19 cellular contexts compared by ENCODE assay signal in genomic region chr1:79845951-79846350, GRCh38.
"Had no signal": no experiment of that assay in that cellular context is flagged by ENCODE, and none has a peak within 500 bp of the region (broad histone marks: within the 10 kb centered on the region; RNA-seq: fewer than 3 reads in every experiment).

No MANE protein-coding gene starts in this region.

- H3K27me3 ChIP-seq: gastrocnemius medialis, heart right ventricle, upper lobe of right lung had no signal

- H3K36me3 ChIP-seq: gastrocnemius medialis, heart right ventricle, left ventricle myocardium inferior, upper lobe of right lung had no signal

- H3K4me3 ChIP-seq: gastrocnemius medialis, heart right ventricle, left ventricle myocardium inferior, upper lobe of right lung had no signal

- H3K9me3 ChIP-seq: gastrocnemius medialis, heart right ventricle, left ventricle myocardium inferior, upper lobe of right lung had no signal

- DNase-seq: activated CD4-positive, alpha-beta T cell treated with anti-CD3 and anti-CD28 coated beads for 4 hours; activated CD8-positive, alpha-beta memory T cell treated with anti-CD3 and anti-CD28 coated beads, Interleukin-2, amount 50 U/mL, for 4 hours; activated CD8-positive, alpha-beta T cell treated with anti-CD3 and anti-CD28 coated beads for 36 hours; activated gamma-delta T cell treated with Interleukin-2 at 50 U/mL for 16 hours; activated naive CD8-positive, alpha-beta T cell treated with anti-CD3 and anti-CD28 coated beads for 36 hours; activated T-cell treated with anti-CD3 and anti-CD28 coated beads, Interleukin-2, amount 50 U/mL, for 72 hours; central memory CD4-positive, alpha-beta T cell; cortex of kidney; effector memory CD8-positive, alpha-beta T cell; gastrocnemius medialis; heart right ventricle; left ventricle myocardium inferior; stimulated activated CD4-positive, alpha-beta T cell treated with anti-CD3 and anti-CD28 coated beads, Interleukin-4, amount 100 ng/mL, for 1 hour; stimulated activated CD8-positive, alpha-beta memory T cell treated with anti-CD3 and anti-CD28 coated beads, Interleukin-4, amount 100 ng/mL, for 48 hours; stimulated activated naive CD8-positive, alpha-beta T cell treated with anti-CD3 and anti-CD28 coated beads, Interleukin-15, Interleukin-2, amounts not matched to agents 100 U/mL and 50 U/mL, for 24 hours; SW 1271; upper lobe of right lung had no signal

- FAIRE-seq: keratinocyte had no signal

- ATAC-seq: activated CD8-positive, alpha-beta T cell treated with anti-CD3 and anti-CD28 coated beads for 36 hours; activated T-cell treated with anti-CD3 and anti-CD28 coated beads, Interleukin-2, amount 50 U/mL, for 72 hours; effector memory CD8-positive, alpha-beta T cell; gastrocnemius medialis; heart right ventricle; stimulated activated naive CD8-positive, alpha-beta T cell treated with anti-CD3 and anti-CD28 coated beads, Interleukin-15, Interleukin-2, amounts not matched to agents 100 U/mL and 50 U/mL, for 24 hours; upper lobe of right lung had no signal

- H3K4me1 ChIP-seq: gastrocnemius medialis, heart right ventricle, left ventricle myocardium inferior, upper lobe of right lung had no signal

- H3K27ac ChIP-seq: gastrocnemius medialis, heart right ventricle, left ventricle myocardium inferior, upper lobe of right lung, VCaP had no signal
